ENCODE assay signal across 8 cellular contexts in the genomic region with DNA sequence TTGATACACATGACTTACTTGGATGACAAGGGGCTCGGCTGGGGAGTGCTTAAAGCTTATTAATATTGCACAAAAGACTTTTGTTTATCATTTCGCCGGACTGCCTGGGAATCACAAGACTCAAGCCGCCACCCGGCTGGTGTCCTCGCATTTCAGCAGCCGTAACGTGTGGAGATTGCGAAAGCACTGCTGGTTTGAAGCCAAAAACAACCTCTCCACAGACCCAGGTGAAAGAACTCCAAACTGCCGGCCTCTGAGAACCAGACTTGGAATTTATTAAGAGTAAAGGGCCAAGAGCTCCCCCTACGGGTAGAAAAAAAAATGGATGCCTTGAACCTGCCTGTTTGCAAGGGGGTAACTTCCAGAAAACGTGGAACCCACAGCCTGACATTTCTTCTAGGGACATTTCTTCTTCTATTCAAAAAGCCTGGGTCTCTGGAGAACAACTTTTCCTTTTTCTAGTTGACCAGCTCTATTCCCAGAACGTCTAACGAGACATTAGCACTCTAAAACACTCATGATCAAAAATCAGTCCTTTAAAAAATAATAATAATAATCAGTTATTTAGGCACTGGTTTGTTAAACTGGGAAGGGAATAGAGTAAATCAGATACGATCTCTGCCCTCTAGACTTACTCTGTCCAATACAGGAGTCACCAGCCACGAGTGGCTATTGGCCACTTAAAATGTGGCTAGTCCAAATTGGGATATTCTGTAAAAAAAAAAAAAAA.
DNase-seq lines count a peak whose midpoint lies in the region; ATAC-seq and TF ChIP-seq lines count a peak whose summit lies in the region.

No MANE protein-coding gene starts in this region.

- H3K9me3 Mint-ChIP-seq in activated CD4-positive, alpha-beta memory T cell treated with anti-CD3 and anti-CD28 coated beads, Interleukin-2, amount 10 ng/mL, durations not matched to agents 7 days and 5 days, result no peaks in the 10 kb centered on the region
- H3K9me3 Mint-ChIP-seq in nephron progenitor cell, result no peaks in the 10 kb centered on the region

- no peaks in the 10 kb centered on the region for H3K36me3 Mint-ChIP-seq in activated CD4-positive, alpha-beta memory T cell treated with anti-CD3 and anti-CD28 coated beads, Interleukin-2, amount 10 ng/mL, durations not matched to agents 7 days and 5 days (ENCODE audit: low read depth)
- no peaks in the 10 kb centered on the region for H3K36me3 Mint-ChIP-seq in nephron progenitor cell (ENCODE audit: low read depth)

- TF ChIP-seq CTCF in fibroblast of villous mesenchyme (IDR thresholded peaks at IDR 0.05; ENCODE audit: insufficient read depth, low read depth, low read length) (peak; percentile 83), nephron progenitor cell (IDR thresholded peaks at IDR 0.05) (peak; percentile 77)

- H3K4me3 ChIP-seq in fibroblast of villous mesenchyme (ENCODE audit: low read depth, low read length), result peak overlapping the region; percentile 20

- H3K4me1 Mint-ChIP-seq in activated CD4-positive, alpha-beta memory T cell treated with anti-CD3 and anti-CD28 coated beads, Interleukin-2, amount 10 ng/mL, durations not matched to agents 7 days and 5 days, result no peaks in the 10 kb centered on the region
- peaks cover 64% of the 10 kb centered on the region for H3K4me1 Mint-ChIP-seq in nephron progenitor cell

- H3K27ac Mint-ChIP-seq in activated CD4-positive, alpha-beta memory T cell treated with anti-CD3 and anti-CD28 coated beads, Interleukin-2, amount 10 ng/mL, durations not matched to agents 7 days and 5 days, result no peak overlapping the region
- peak overlapping the region; percentile 52 for H3K27ac Mint-ChIP-seq in nephron progenitor cell

- peak; percentile 91 for DNase-seq in EH (ENCODE audit: low read depth)
- DNase-seq in NCI-H345 (lab: John Stamatoyannopoulos, UW), result peak; percentile 99
- peak; percentile 20 for DNase-seq in activated CD4-positive, alpha-beta memory T cell treated with anti-CD3 and anti-CD28 coated beads, Interleukin-2, amount 10 ng/mL, durations not matched to agents 7 days and 5 days
- DNase-seq in fibroblast of villous mesenchyme (ENCODE audit: low read depth), result peak; percentile 98
- peak; percentile 76 for DNase-seq in nephron progenitor cell

- ATAC-seq in HG03175 (IDR thresholded peaks at IDR 0.05; ENCODE audit: unreplicated experiment) (peak; percentile 71), GM19463 (IDR thresholded peaks at IDR 0.05; ENCODE audit: unreplicated experiment) (no peak), HG02571 (IDR thresholded peaks at IDR 0.05; ENCODE audit: unreplicated experiment) (no peak)

- POLR2A ChIA-PET in activated CD4-positive, alpha-beta memory T cell treated with anti-CD3 and anti-CD28 coated beads, Interleukin-2, amount 10 ng/mL, durations not matched to agents 7 days and 5 days (lab: Charles Lee), result no interaction called here

- no peak overlapping the region for H3K4me3 Mint-ChIP-seq in activated CD4-positive, alpha-beta memory T cell treated with anti-CD3 and anti-CD28 coated beads, Interleukin-2, amount 10 ng/mL, durations not matched to agents 7 days and 5 days
- H3K4me3 Mint-ChIP-seq in nephron progenitor cell, result peak overlapping the region; percentile 52

- H3K27me3 Mint-ChIP-seq in activated CD4-positive, alpha-beta memory T cell treated with anti-CD3 and anti-CD28 coated beads, Interleukin-2, amount 10 ng/mL, durations not matched to agents 7 days and 5 days, result peaks cover 1% of the 10 kb centered on the region
- H3K27me3 Mint-ChIP-seq in nephron progenitor cell (ENCODE audit: low read depth, poor library complexity), result peaks cover 4% of the 10 kb centered on the region

- CTCF ChIA-PET in activated CD4-positive, alpha-beta memory T cell treated with anti-CD3 and anti-CD28 coated beads, Interleukin-2, amount 10 ng/mL, durations not matched to agents 7 days and 5 days (lab: Charles Lee), result interaction anchor here (0.6 to 1.4 kb wide), 4 partner anchors 10 to 185 kb away, joined by 3 to 10 read pairs (median 4); no protein-coding TSS in a partner anchor

Comparison
In these comparisons a context has a peak if more than half of its experiments do, and no peak if none do; other contexts are left out.
1. DNase-seq: peak in every context shown above with its lines; median percentile 99 in NCI-H345; 98 in fibroblast of villous mesenchyme; 91 in EH; 76 in nephron progenitor cell; 20 in activated CD4-positive, alpha-beta memory T cell treated with anti-CD3 and anti-CD28 coated beads, Interleukin-2, amount 10 ng/mL, durations not matched to agents 7 days and 5 days.